ENCODE assay signal across 8 cellular contexts in the genomic region with DNA sequence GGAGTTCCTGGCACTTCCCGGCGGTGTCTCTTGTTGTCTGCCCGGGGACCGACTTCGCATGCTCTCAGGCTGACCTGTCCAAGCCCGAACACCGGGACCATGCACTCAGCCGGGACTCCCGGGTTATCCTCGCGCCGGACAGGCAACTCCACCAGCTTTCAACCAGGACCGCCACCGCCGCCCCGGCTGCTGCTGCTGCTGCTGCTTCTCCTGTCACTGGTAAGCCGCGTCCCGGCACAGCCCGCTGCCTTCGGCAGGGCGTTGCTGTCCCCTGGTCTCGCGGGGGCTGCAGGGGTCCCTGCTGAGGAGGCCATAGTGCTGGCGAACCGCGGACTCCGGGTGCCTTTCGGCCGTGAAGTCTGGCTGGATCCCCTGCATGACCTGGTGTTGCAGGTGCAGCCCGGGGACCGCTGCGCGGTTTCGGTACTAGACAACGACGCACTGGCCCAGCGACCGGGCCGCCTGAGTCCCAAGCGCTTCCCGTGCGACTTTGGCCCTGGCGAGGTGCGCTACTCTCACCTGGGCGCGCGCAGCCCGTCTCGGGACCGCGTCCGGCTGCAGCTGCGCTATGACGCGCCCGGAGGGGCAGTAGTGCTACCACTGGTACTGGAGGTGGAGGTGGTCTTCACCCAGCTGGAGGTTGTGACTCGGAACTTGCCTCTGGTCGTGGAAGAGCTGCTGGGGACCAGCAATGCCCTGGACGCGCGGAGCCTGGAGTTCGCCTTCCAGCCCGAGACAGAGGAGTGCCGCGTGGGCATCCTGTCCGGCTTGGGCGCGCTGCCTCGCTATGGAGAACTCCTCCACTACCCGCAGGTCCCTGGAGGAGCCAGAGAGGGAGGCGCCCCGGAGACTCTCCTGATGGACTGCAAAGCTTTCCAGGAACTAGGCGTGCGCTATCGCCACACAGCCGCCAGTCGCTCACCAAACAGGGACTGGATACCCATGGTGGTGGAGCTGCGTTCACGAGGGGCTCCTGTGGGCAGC. TPM values are rescaled to one million over a fixed set of nuclear protein-coding genes. Genes with fewer than 3 reads are reported as not detected.
DNase-seq lines count a peak whose midpoint lies in the region; ATAC-seq and TF ChIP-seq lines count a peak whose summit lies in the region.

No MANE protein-coding gene starts in this region.

- no peaks in the 10 kb centered on the region for H4K20me1 ChIP-seq in osteoblast (ENCODE audit: insufficient read depth, low read length)

- H3K4me1 ChIP-seq in foreskin keratinocyte (peaks cover 7% of the 10 kb centered on the region), osteoblast (ENCODE audit: insufficient read depth, low read length) (no peaks in the 10 kb centered on the region)

- no peak overlapping the region for H2AFZ ChIP-seq in osteoblast (ENCODE audit: low read length)

- DNase-seq in DMS53 treated with DMSO at 0.1 percent for 48 hours (lab: John Stamatoyannopoulos, UW; ENCODE audit: unreplicated experiment) (peak; percentile 65), NCI-H526 (lab: John Stamatoyannopoulos, UW) (peak; percentile 50 to 88), foreskin keratinocyte (peak; percentile 28 to 57), osteoblast (ENCODE audit: insufficient read length, low spot score, missing footprints) (peak; percentile 79), NCI-H446 treated with DMSO at 0.1 percent for 48 hours (lab: John Stamatoyannopoulos, UW) (no peak), SHP77 treated with DMSO at 0.1 percent for 48 hours (lab: John Stamatoyannopoulos, UW) (no peak), ACHN (no peak)

- ATAC-seq in foreskin keratinocyte (peak; percentile 46), HG03097 (IDR thresholded peaks at IDR 0.05; ENCODE audit: low FRiP score, unreplicated experiment) (no peak)

- H3K27ac ChIP-seq in foreskin keratinocyte = no peak overlapping the region
- H3K27ac ChIP-seq in osteoblast (ENCODE audit: low read depth, low read length) = no peak overlapping the region

- TF ChIP-seq CTCF in foreskin keratinocyte (conservative IDR thresholded peaks at IDR 0.05) (no peak), osteoblast (IDR thresholded peaks at IDR 0.05; ENCODE audit: extremely low read depth, low read depth, low read length) (no peak)

- H3K4me3 ChIP-seq in osteoblast (ENCODE audit: insufficient read depth, low read length) = no peak overlapping the region

- no peaks in the 10 kb centered on the region for H3K9me3 ChIP-seq in osteoblast (ENCODE audit: low read depth, low read length)

- H3K79me2 ChIP-seq in osteoblast (ENCODE audit: insufficient read depth, low read length) = no peaks in the 10 kb centered on the region

- H3K4me2 ChIP-seq in osteoblast (ENCODE audit: insufficient read depth, low read length) = peak overlapping the region; percentile 39

- in situ Hi-C loops in ACHN (cut with HindIII; ENCODE audit: low pct_ligation_motif_present, low pct_unique_long_range_greater_than_20kb, low sequenced_read_pairs) = no loop called here

- no peaks in the 10 kb centered on the region for H3K36me3 ChIP-seq in osteoblast (ENCODE audit: insufficient read depth, low read length)

- H3K27me3 ChIP-seq in foreskin keratinocyte (peaks cover 20% of the 10 kb centered on the region), osteoblast (ENCODE audit: insufficient read depth, low read length) (peaks cover 18% of the 10 kb centered on the region)

RNA-seq across cellular contexts. Expression of a gene that starts 0.7 kb away (rescaled TPM):
- total RNA-seq in foreskin keratinocyte (0.07 and 0.10 TPM in 2 replicates), osteoblast (not detected in 2 replicates)
- 0.01 TPM in 2 replicates for polyA plus RNA-seq in foreskin keratinocyte

Comparison
In these comparisons a context has a peak if more than half of its experiments do, and no peak if none do; other contexts are left out.
1. DNase-seq: peak in DMS53 treated with DMSO at 0.1 percent for 48 hours (single experiment), NCI-H526 (2 of 2), foreskin keratinocyte (2 of 2) and osteoblast (single experiment); none in NCI-H446 treated with DMSO at 0.1 percent for 48 hours (single experiment), SHP77 treated with DMSO at 0.1 percent for 48 hours (single experiment) and ACHN (single experiment).